Comparison of ENCODE assay signal across 1 cellular context in the genomic region with DNA sequence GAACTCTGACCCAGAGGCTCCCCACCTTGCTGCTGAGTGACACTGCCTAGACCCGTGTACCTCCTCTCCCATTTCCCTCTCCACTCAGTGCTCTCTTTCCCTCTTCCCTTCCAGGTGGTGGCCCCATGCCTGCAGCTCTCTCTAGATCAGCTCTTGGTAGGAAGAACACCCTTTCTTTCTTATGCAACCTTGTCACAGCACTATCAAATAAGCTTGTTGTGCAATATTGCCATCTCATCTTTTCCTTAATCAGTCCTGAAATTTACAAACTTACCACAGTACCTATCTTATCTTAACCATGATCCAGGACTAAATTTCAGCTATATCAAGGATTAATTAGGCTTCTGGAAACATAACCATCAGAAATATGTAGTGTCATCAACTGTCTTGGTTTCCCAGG.
TF ChIP-seq lines count a peak whose summit lies in the region.

No MANE protein-coding gene starts in this region.

TF ChIP-seq in WTC11, 78 proteins besides CTCF, POLR2A, EP300 and RAD21 (continued from another document):
- TF ChIP-seq, protein P1, sequence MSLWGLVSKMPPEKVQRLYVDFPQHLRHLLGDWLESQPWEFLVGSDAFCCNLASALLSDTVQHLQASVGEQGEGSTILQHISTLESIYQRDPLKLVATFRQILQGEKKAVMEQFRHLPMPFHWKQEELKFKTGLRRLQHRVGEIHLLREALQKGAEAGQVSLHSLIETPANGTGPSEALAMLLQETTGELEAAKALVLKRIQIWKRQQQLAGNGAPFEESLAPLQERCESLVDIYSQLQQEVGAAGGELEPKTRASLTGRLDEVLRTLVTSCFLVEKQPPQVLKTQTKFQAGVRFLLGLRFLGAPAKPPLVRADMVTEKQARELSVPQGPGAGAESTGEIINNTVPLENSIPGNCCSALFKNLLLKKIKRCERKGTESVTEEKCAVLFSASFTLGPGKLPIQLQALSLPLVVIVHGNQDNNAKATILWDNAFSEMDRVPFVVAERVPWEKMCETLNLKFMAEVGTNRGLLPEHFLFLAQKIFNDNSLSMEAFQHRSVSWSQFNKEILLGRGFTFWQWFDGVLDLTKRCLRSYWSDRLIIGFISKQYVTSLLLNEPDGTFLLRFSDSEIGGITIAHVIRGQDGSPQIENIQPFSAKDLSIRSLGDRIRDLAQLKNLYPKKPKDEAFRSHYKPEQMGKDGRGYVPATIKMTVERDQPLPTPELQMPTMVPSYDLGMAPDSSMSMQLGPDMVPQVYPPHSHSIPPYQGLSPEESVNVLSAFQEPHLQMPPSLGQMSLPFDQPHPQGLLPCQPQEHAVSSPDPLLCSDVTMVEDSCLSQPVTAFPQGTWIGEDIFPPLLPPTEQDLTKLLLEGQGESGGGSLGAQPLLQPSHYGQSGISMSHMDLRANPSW (CRISPR knock-in tag; conservative IDR thresholded peaks at IDR 0.05; ENCODE audit: low read depth): no peak
- TF ChIP-seq TEAD4 (CRISPR knock-in tag; IDR thresholded peaks at IDR 0.05): no peak
- no peak for TF ChIP-seq ATF1 (CRISPR knock-in tag; IDR thresholded peaks at IDR 0.05)
- TF ChIP-seq, protein P2, sequence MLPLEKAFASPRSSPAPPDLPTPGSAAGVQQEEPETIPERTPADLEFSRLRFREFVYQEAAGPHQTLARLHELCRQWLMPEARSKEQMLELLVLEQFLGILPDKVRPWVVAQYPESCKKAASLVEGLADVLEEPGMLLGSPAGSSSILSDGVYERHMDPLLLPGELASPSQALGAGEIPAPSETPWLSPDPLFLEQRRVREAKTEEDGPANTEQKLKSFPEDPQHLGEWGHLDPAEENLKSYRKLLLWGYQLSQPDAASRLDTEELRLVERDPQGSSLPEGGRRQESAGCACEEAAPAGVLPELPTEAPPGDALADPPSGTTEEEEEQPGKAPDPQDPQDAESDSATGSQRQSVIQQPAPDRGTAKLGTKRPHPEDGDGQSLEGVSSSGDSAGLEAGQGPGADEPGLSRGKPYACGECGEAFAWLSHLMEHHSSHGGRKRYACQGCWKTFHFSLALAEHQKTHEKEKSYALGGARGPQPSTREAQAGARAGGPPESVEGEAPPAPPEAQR (CRISPR knock-in tag; IDR thresholded peaks at IDR 0.05): no peak
- TF ChIP-seq NR1H2 (CRISPR knock-in tag; IDR thresholded peaks at IDR 0.05): no peak
- TF ChIP-seq, protein P3, sequence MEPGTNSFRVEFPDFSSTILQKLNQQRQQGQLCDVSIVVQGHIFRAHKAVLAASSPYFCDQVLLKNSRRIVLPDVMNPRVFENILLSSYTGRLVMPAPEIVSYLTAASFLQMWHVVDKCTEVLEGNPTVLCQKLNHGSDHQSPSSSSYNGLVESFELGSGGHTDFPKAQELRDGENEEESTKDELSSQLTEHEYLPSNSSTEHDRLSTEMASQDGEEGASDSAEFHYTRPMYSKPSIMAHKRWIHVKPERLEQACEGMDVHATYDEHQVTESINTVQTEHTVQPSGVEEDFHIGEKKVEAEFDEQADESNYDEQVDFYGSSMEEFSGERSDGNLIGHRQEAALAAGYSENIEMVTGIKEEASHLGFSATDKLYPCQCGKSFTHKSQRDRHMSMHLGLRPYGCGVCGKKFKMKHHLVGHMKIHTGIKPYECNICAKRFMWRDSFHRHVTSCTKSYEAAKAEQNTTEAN (CRISPR knock-in tag; IDR thresholded peaks at IDR 0.05): no peak
- TF ChIP-seq, protein P4, sequence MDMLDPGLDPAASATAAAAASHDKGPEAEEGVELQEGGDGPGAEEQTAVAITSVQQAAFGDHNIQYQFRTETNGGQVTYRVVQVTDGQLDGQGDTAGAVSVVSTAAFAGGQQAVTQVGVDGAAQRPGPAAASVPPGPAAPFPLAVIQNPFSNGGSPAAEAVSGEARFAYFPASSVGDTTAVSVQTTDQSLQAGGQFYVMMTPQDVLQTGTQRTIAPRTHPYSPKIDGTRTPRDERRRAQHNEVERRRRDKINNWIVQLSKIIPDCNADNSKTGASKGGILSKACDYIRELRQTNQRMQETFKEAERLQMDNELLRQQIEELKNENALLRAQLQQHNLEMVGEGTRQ (CRISPR knock-in tag; IDR thresholded peaks at IDR 0.05): no peak
- TF ChIP-seq GTF2I (CRISPR knock-in tag; conservative IDR thresholded peaks at IDR 0.05): no peak
- no peak for TF ChIP-seq NFYB (CRISPR knock-in tag; conservative IDR thresholded peaks at IDR 0.05; ENCODE audit: low read depth)
- TF ChIP-seq ZNF232 (CRISPR knock-in tag; IDR thresholded peaks at IDR 0.05): no peak
- TF ChIP-seq, protein P5, sequence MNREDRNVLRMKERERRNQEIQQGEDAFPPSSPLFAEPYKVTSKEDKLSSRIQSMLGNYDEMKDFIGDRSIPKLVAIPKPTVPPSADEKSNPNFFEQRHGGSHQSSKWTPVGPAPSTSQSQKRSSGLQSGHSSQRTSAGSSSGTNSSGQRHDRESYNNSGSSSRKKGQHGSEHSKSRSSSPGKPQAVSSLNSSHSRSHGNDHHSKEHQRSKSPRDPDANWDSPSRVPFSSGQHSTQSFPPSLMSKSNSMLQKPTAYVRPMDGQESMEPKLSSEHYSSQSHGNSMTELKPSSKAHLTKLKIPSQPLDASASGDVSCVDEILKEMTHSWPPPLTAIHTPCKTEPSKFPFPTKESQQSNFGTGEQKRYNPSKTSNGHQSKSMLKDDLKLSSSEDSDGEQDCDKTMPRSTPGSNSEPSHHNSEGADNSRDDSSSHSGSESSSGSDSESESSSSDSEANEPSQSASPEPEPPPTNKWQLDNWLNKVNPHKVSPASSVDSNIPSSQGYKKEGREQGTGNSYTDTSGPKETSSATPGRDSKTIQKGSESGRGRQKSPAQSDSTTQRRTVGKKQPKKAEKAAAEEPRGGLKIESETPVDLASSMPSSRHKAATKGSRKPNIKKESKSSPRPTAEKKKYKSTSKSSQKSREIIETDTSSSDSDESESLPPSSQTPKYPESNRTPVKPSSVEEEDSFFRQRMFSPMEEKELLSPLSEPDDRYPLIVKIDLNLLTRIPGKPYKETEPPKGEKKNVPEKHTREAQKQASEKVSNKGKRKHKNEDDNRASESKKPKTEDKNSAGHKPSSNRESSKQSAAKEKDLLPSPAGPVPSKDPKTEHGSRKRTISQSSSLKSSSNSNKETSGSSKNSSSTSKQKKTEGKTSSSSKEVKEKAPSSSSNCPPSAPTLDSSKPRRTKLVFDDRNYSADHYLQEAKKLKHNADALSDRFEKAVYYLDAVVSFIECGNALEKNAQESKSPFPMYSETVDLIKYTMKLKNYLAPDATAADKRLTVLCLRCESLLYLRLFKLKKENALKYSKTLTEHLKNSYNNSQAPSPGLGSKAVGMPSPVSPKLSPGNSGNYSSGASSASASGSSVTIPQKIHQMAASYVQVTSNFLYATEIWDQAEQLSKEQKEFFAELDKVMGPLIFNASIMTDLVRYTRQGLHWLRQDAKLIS (CRISPR knock-in tag; IDR thresholded peaks at IDR 0.05; ENCODE audit: borderline replicate concordance): no peak
- no peak for TF ChIP-seq NR2C2 (CRISPR knock-in tag; IDR thresholded peaks at IDR 0.05)
- no peak for TF ChIP-seq FOXP1 (CRISPR knock-in tag; IDR thresholded peaks at IDR 0.05; ENCODE audit: borderline replicate concordance)
